10 cellular contexts compared by ENCODE assay signal in the genomic region with DNA sequence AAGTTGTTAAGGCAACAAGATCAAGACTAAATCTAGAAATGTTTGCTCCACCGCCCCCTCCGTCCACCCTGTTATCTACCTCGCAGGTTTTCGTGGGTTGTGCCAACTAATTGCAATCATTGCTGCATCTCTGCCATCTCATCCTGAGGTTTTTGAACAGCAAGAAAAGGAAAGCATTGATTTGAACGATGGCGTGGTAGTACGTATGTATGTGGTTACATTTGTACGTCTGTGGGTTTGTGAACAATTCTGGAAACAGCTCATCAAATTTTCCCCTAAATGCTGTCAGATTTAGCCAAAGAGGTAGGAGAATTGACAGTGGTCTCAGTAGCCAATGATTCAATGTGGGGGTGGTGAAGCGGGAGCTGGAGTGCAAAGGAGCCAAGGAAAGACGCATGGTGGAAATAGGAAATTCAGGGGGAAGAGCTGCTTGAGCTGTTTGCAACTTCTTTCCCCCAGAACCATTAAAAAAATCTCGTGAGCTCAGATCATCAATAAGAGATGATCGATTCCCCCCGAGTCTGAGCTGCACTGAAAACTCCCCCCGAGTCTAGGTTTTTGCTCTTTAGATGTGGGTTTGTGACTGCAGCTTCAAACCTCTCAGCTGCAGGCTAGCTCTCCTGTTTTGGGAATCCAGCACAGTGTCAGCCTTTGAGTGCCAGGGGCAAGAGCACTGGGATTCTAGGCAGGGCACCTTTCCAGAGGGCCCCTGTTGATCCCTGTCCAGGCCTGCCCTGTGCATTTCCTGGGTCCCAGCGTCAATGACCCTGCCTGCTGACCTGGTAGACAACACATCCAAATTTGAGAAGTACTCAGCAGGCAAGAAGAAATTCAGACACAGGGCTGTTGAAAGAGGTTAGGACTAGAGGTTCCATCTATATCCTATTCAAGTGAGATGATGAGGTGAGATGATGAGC.
DNase-seq lines count a peak whose midpoint lies in the region; ATAC-seq and TF ChIP-seq lines count a peak whose summit lies in the region.
"Had no signal": no experiment of that assay in that cellular context is flagged by ENCODE, and none has a peak within 500 bp of the region (broad histone marks: within the 10 kb centered on the region; RNA-seq: fewer than 3 reads in every experiment).

No MANE protein-coding gene starts in this region.

- H3K4me3 ChIP-seq in GM12865 (ENCODE audit: low read depth, low read length) (no peak overlapping the region), mesenchymal stem cell (ENCODE audit: insufficient read depth in 1 of 2, low read depth in 1 of 2, low read length in 2 of 2) (no peak overlapping the region)
- H3K4me3 ChIP-seq: K562, upper lobe of left lung had no signal

- H3K9ac ChIP-seq in mesenchymal stem cell (ENCODE audit: low read length): no peak overlapping the region

- no peaks in the 10 kb centered on the region for H3K79me1 ChIP-seq in mesenchymal stem cell (replicated peaks; ENCODE audit: low read length, poor library complexity, severe bottlenecking)

- no peak overlapping the region for H3K4ac ChIP-seq in mesenchymal stem cell (ENCODE audit: low read depth in 1 of 2, low read length in 2 of 2)

- no peak overlapping the region for H3K14ac ChIP-seq in mesenchymal stem cell (ENCODE audit: low read length in 2 of 2)

- no peak overlapping the region for H2AFZ ChIP-seq in mesenchymal stem cell (ENCODE audit: low read depth, low read length)

- ATAC-seq in HG02642 (IDR thresholded peaks at IDR 0.05; ENCODE audit: poor library complexity, unreplicated experiment): peak; percentile 80
- ATAC-seq: K562 had no signal

- no peak overlapping the region for H2AK5ac ChIP-seq in mesenchymal stem cell (ENCODE audit: low read length, severe bottlenecking)

- no peaks in the 10 kb centered on the region for H3K9me3 ChIP-seq in mesenchymal stem cell (ENCODE audit: control insufficient read depth, low read length)
- H3K9me3 ChIP-seq: upper lobe of left lung had no signal

- no peak overlapping the region for H2BK12ac ChIP-seq in mesenchymal stem cell (ENCODE audit: low read length in 2 of 2)

- no peak overlapping the region for H3K4me2 ChIP-seq in mesenchymal stem cell (ENCODE audit: low read length, poor library complexity, severe bottlenecking)

- H2BK5ac ChIP-seq in mesenchymal stem cell (ENCODE audit: low read depth, low read length, poor library complexity, severe bottlenecking): no peak overlapping the region

- no peak overlapping the region for H4K91ac ChIP-seq in mesenchymal stem cell (ENCODE audit: low read length)

- no peak overlapping the region for H3K27ac ChIP-seq in mesenchymal stem cell (ENCODE audit: low read length, poor library complexity, severe bottlenecking)
- H3K27ac ChIP-seq: upper lobe of left lung had no signal

- H3K27me3 ChIP-seq in mesenchymal stem cell (ENCODE audit: control insufficient read depth in 1 of 2, insufficient read depth in 1 of 2, low read length in 2 of 2): peaks cover 0 to 52% of the 10 kb centered on the region in 2 experiments
- H3K27me3 ChIP-seq: upper lobe of left lung had no signal

- H2BK120ac ChIP-seq in mesenchymal stem cell (ENCODE audit: low read depth, low read length): no peak overlapping the region

- no peaks in the 10 kb centered on the region for H3K4me1 ChIP-seq in mesenchymal stem cell (ENCODE audit: control insufficient read depth, insufficient read depth, low read depth, low read length)
- H3K4me1 ChIP-seq: upper lobe of left lung had no signal

- no peak for TF ChIP-seq CTCF in GM12865 (IDR thresholded peaks at IDR 0.05; ENCODE audit: insufficient read depth, low read depth, low read length, missing control alignments)

- no peak overlapping the region for H4K8ac ChIP-seq in mesenchymal stem cell (ENCODE audit: low read length)

- 78% methylated on average over 14 of the region's 15 CpGs for WGBS in mesenchymal stem cell

- no peak overlapping the region for H2BK15ac ChIP-seq in mesenchymal stem cell (ENCODE audit: low read depth, poor library complexity, severe bottlenecking)

- H3K18ac ChIP-seq in mesenchymal stem cell (ENCODE audit: low read depth in 1 of 2, low read length in 2 of 2): no peak overlapping the region

- no peak overlapping the region for H3K23ac ChIP-seq in mesenchymal stem cell (ENCODE audit: low read length in 2 of 2)

- H3K36me3 ChIP-seq in mesenchymal stem cell (ENCODE audit: control insufficient read depth in 1 of 2, insufficient read depth in 2 of 2, low read depth in 1 of 2, low read length in 2 of 2): no peaks in the 10 kb centered on the region
- H3K36me3 ChIP-seq: upper lobe of left lung had no signal

- DNase-seq in GM12865 (ENCODE audit: low read depth) (peak; percentile 81), mesenchymal stem cell (no peak), NCI-H2171 treated with DMSO at 0.1 percent for 48 hours (lab: John Stamatoyannopoulos, UW) (no peak), HPDE6-E6E7 (ENCODE audit: extremely low spot score) (no peak), CD1c-positive myeloid dendritic cell (ENCODE audit: extremely low spot score) (no peak)
- peak; percentile 7 to 36 (median 18) for DNase-seq in activated CD8-positive, alpha-beta memory T cell treated with anti-CD3 and anti-CD28 coated beads for 48 hours (ENCODE audit: low read depth in 2 of 3, low spot score in 2 of 3)
- DNase-seq in stimulated activated CD4-positive, alpha-beta T cell treated with anti-CD3 and anti-CD28 coated beads, Interleukin-15, amount 100 ng/mL, for 48 hours (ENCODE audit: low read depth in 2 of 2): peak; percentile 52 to 61
- DNase-seq: upper lobe of left lung had no signal

Comparison
In these comparisons a context has a peak if more than half of its experiments do, and no peak if none do; other contexts are left out.
1. DNase-seq: peak in GM12865 (single experiment), activated CD8-positive, alpha-beta memory T cell treated with anti-CD3 and anti-CD28 coated beads for 48 hours (3 of 3) and stimulated activated CD4-positive, alpha-beta T cell treated with anti-CD3 and anti-CD28 coated beads, Interleukin-15, amount 100 ng/mL, for 48 hours (2 of 2); none in mesenchymal stem cell (single experiment), NCI-H2171 treated with DMSO at 0.1 percent for 48 hours (single experiment), HPDE6-E6E7 (single experiment) and CD1c-positive myeloid dendritic cell (single experiment).